In the genomic region with DNA sequence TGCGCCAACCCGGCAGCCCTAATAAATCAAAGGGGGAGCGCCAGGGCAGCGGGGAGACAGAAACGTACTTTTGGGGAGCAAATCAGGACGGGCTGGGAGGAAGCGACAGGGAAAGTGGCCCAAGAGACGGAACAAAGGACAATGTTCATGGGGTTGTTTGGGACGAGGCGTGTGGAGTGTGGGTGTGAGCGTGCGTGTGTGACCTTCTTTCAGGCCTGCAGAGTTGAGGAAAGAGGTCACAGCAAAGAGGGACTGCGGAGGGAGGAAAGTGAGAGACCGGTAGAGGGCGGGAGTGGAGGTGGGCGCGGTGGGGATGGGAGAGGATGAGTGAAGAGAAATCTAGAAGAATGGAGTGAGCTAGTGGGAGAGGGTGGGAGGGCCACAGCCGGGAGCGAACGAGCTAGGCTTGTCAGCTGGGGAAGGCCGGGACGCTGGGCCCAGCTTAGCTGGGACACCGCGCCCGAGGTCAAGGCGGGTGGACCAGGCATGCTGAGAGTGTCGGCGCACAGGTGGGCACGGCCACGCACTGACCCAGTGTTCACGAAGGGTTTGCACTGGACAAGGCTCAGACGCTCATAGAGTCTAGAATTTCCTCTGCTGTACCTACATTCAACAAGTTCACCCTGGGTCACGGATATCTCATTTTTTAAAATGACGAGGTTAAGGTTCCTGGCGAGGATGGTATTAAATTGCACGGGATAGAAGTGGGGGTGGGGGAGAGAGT, we compare ENCODE assay signal across 13 cellular contexts. TPM values are rescaled to one million over a fixed set of nuclear protein-coding genes. Genes with fewer than 3 reads are reported as not detected.
DNase-seq lines count a peak whose midpoint lies in the region; ATAC-seq and TF ChIP-seq lines count a peak whose summit lies in the region.
"Had no signal": no experiment of that assay in that cellular context is flagged by ENCODE, and none has a peak within 500 bp of the region (broad histone marks: within the 10 kb centered on the region; RNA-seq: fewer than 3 reads in every experiment).

No MANE protein-coding gene starts in this region.

- BruUV-seq in Calu3 (replicated peaks; lab: Mats Ljungman, UMichigan) = no TSS peak

- CTCF ChIA-PET in Calu3 (lab: Charles Lee) = no interaction called here

- WGBS in tibial nerve, 2 donors = 7 to 11% methylated on average over 36 of the region's 36 CpGs

- POLR2A ChIA-PET in activated naive CD8-positive, alpha-beta T cell treated with anti-CD3 and anti-CD28 coated beads, Interleukin-2, amount 10 ng/mL, durations not matched to agents 7 days and 5 days (lab: Charles Lee) = no interaction called here

- peak overlapping the region; percentile 24 to 62 (median 40) for H3K4me3 ChIP-seq in breast epithelium
- peak overlapping the region in 3 of 4 donors; percentile 7 to 38 (median 14) for H3K4me3 ChIP-seq in tibial nerve

- H3K4me1 ChIP-seq in breast epithelium (peaks cover 0 to under 1% of the 10 kb centered on the region in 2 donors), tibial nerve (peaks cover 0 to 33% (median 7%) of the 10 kb centered on the region in 4 donors)

- H3K27ac ChIP-seq in breast epithelium = no peak overlapping the region
- no peak overlapping the region for H3K27ac ChIP-seq in tibial nerve
- H3K27ac ChIP-seq: KMS-11, uterus had no signal

- H3K9me3 Mint-ChIP-seq in activated naive CD8-positive, alpha-beta T cell treated with anti-CD3 and anti-CD28 coated beads, Interleukin-2, amount 10 ng/mL, durations not matched to agents 7 days and 5 days = peaks cover 10% of the 10 kb centered on the region
- H3K9me3 Mint-ChIP-seq in activated naive CD8-positive, alpha-beta T cell treated with anti-CD3 and anti-CD28 coated beads, Interleukin-2, amount 50 U/mL, for 24 hours = peaks cover 18% of the 10 kb centered on the region
- H3K9me3 Mint-ChIP-seq in Calu3 (ENCODE audit: low read depth, unreplicated experiment) = peaks cover 4% of the 10 kb centered on the region

- H3K36me3 Mint-ChIP-seq in activated naive CD8-positive, alpha-beta T cell treated with anti-CD3 and anti-CD28 coated beads, Interleukin-2, amount 10 ng/mL, durations not matched to agents 7 days and 5 days = peaks cover 5% of the 10 kb centered on the region
- no peaks in the 10 kb centered on the region for H3K36me3 Mint-ChIP-seq in activated naive CD8-positive, alpha-beta T cell treated with anti-CD3 and anti-CD28 coated beads, Interleukin-2, amount 50 U/mL, for 24 hours (ENCODE audit: low read depth)
- no peaks in the 10 kb centered on the region for H3K36me3 Mint-ChIP-seq in Calu3 (ENCODE audit: insufficient read depth, unreplicated experiment)
- H3K36me3 Mint-ChIP-seq: CD4-positive, CD25-positive, alpha-beta regulatory T cell had no signal

- H3K36me3 ChIP-seq in breast epithelium (no peaks in the 10 kb centered on the region), tibial nerve (no peaks in the 10 kb centered on the region)
- H3K36me3 ChIP-seq: uterus had no signal

- H3K9me3 ChIP-seq in breast epithelium (no peaks in the 10 kb centered on the region), tibial nerve (no peaks in the 10 kb centered on the region)
- H3K9me3 ChIP-seq: uterus had no signal

- intact Hi-C loops in breast epithelium (cut with DNase I; ENCODE audit: low total_unique reads) (loop anchor here (10.0 kb wide), 1 partner anchor 647 kb away; no protein-coding TSS in a partner anchor), Calu3 (cut with micrococcal nuclease; ENCODE audit: unreplicated experiment) (loop anchor here (10.0 kb wide), 1 partner anchor 837 kb away; no protein-coding TSS in a partner anchor)

- DNase-seq in activated naive CD8-positive, alpha-beta T cell treated with anti-CD3 and anti-CD28 coated beads, Interleukin-2, amount 10 ng/mL, durations not matched to agents 7 days and 5 days = no peak
- DNase-seq in activated naive CD8-positive, alpha-beta T cell treated with anti-CD3 and anti-CD28 coated beads, Interleukin-2, amount 50 U/mL, for 24 hours = no peak
- DNase-seq in breast epithelium (ENCODE audit: low spot score in 2 of 2) (no peak), left kidney (ENCODE audit: low read depth, low spot score) (peak; percentile 60), tibial nerve (ENCODE audit: low spot score in 2 of 2) (no peak), Calu3 (no peak)
- DNase-seq: activated CD4-positive, alpha-beta T cell treated with anti-CD3 and anti-CD28 coated beads, Interleukin-2, amount 50 U/mL, for 1 hour; CD4-positive, CD25-positive, alpha-beta regulatory T cell; immature natural killer cell; uterus had no signal

- H3K27me3 ChIP-seq in breast epithelium (peaks cover 7 to 97% of the 10 kb centered on the region in 2 donors), tibial nerve (peaks cover 17 to 100% of the 10 kb centered on the region in 2 donors)

- peaks cover 87% of the 10 kb centered on the region for H3K27me3 Mint-ChIP-seq in activated naive CD8-positive, alpha-beta T cell treated with anti-CD3 and anti-CD28 coated beads, Interleukin-2, amount 10 ng/mL, durations not matched to agents 7 days and 5 days
- H3K27me3 Mint-ChIP-seq in activated naive CD8-positive, alpha-beta T cell treated with anti-CD3 and anti-CD28 coated beads, Interleukin-2, amount 50 U/mL, for 24 hours = peaks cover 92% of the 10 kb centered on the region
- H3K27me3 Mint-ChIP-seq in Calu3 (ENCODE audit: unreplicated experiment) = no peaks in the 10 kb centered on the region

- ATAC-seq in activated naive CD8-positive, alpha-beta T cell treated with anti-CD3 and anti-CD28 coated beads, Interleukin-2, amount 10 ng/mL, durations not matched to agents 7 days and 5 days (ENCODE audit: low read depth) = no peak
- no peak for ATAC-seq in activated naive CD8-positive, alpha-beta T cell treated with anti-CD3 and anti-CD28 coated beads, Interleukin-2, amount 50 U/mL, for 24 hours
- ATAC-seq in HG03045 (IDR thresholded peaks at IDR 0.05; ENCODE audit: unreplicated experiment) = no peak
- ATAC-seq in GM18505 (IDR thresholded peaks at IDR 0.05; ENCODE audit: unreplicated experiment) = no peak

- peak overlapping the region; percentile 51 for H3K27ac Mint-ChIP-seq in activated naive CD8-positive, alpha-beta T cell treated with anti-CD3 and anti-CD28 coated beads, Interleukin-2, amount 10 ng/mL, durations not matched to agents 7 days and 5 days
- no peak overlapping the region for H3K27ac Mint-ChIP-seq in activated naive CD8-positive, alpha-beta T cell treated with anti-CD3 and anti-CD28 coated beads, Interleukin-2, amount 50 U/mL, for 24 hours
- H3K27ac Mint-ChIP-seq in Calu3 (ENCODE audit: unreplicated experiment) = no peak overlapping the region
- H3K27ac Mint-ChIP-seq: CD4-positive, CD25-positive, alpha-beta regulatory T cell; immature natural killer cell had no signal

- TF ChIP-seq CTCF in breast epithelium (IDR thresholded peaks at IDR 0.05) (no peak), tibial nerve (IDR thresholded peaks at IDR 0.05) (no peak), Calu3 (IDR thresholded peaks at IDR 0.05; ENCODE audit: unreplicated experiment) (no peak)

- TF ChIP-seq POLR2A in breast epithelium (IDR thresholded peaks at IDR 0.05) = no peak
- no peak for TF ChIP-seq POLR2A in tibial nerve (IDR thresholded peaks at IDR 0.05)
- no peak for TF ChIP-seq POLR2A in GM18505 (IDR thresholded peaks at IDR 0.05; ENCODE audit: borderline replicate concordance, extremely low read depth, insufficient read depth, insufficient read length)

- TF ChIP-seq EP300 in tibial nerve (IDR thresholded peaks at IDR 0.05) = no peak

- H3K4me1 Mint-ChIP-seq in activated naive CD8-positive, alpha-beta T cell treated with anti-CD3 and anti-CD28 coated beads, Interleukin-2, amount 10 ng/mL, durations not matched to agents 7 days and 5 days = peaks cover 2% of the 10 kb centered on the region
- peaks cover 4% of the 10 kb centered on the region for H3K4me1 Mint-ChIP-seq in activated naive CD8-positive, alpha-beta T cell treated with anti-CD3 and anti-CD28 coated beads, Interleukin-2, amount 50 U/mL, for 24 hours
- no peaks in the 10 kb centered on the region for H3K4me1 Mint-ChIP-seq in Calu3 (ENCODE audit: low read depth, unreplicated experiment)
- H3K4me1 Mint-ChIP-seq: immature natural killer cell had no signal

- peak overlapping the region; percentile 10 for H3K4me3 Mint-ChIP-seq in activated naive CD8-positive, alpha-beta T cell treated with anti-CD3 and anti-CD28 coated beads, Interleukin-2, amount 10 ng/mL, durations not matched to agents 7 days and 5 days
- H3K4me3 Mint-ChIP-seq in activated naive CD8-positive, alpha-beta T cell treated with anti-CD3 and anti-CD28 coated beads, Interleukin-2, amount 50 U/mL, for 24 hours = no peak overlapping the region
- no peak overlapping the region for H3K4me3 Mint-ChIP-seq in Calu3 (ENCODE audit: low read depth, unreplicated experiment)
- H3K4me3 Mint-ChIP-seq: CD4-positive, CD25-positive, alpha-beta regulatory T cell had no signal

RNA-seq across cellular contexts. Expression of a gene that starts 14.7 kb away (rescaled TPM):
- total RNA-seq in activated naive CD8-positive, alpha-beta T cell treated with anti-CD3 and anti-CD28 coated beads, Interleukin-2, amount 10 ng/mL, durations not matched to agents 7 days and 5 days = not detected
- total RNA-seq in breast epithelium (1 to 10 TPM in 1 of 3 donors, under 1 TPM in 1, not detected in 1; 0.33 to 2.6 TPM), tibial nerve (not detected), Calu3 (2022) (not detected in 2 replicates)
- total RNA-seq: CD4-positive, CD25-positive, alpha-beta regulatory T cell had no signal
